ENCODE assay signal across 12 cellular contexts in the genomic region with DNA sequence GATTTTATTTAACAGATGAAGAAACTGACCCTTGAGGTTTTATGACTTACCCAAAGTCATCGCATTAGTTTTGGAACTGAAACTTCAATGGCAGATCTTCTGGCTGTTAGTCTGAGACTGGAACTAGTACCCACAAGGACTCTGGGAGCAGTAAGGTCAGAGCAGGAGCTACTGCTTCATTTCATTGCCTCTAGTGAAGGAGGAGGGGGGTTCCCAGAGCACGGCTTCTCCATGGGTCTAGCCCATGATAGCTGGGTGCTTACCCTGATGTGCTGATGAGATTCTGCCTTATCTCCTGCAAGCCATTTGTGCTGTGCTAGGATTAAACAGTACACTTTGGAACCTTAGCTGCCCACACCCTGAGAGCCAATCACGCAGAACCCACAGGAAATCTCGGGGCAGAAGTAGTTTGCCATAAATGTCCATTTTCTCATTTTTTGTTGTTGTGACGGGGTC. TPM values are rescaled to one million over a fixed set of nuclear protein-coding genes. Genes with fewer than 3 reads are reported as not detected.
DNase-seq lines count a peak whose midpoint lies in the region; ATAC-seq and TF ChIP-seq lines count a peak whose summit lies in the region.
"Had no signal": no experiment of that assay in that cellular context is flagged by ENCODE, and none has a peak within 500 bp of the region (broad histone marks: within the 10 kb centered on the region; RNA-seq: fewer than 3 reads in every experiment).

No MANE protein-coding gene starts in this region.

- no peaks in the 10 kb centered on the region for H4K20me1 ChIP-seq in BLaER1
- peaks cover 4% of the 10 kb centered on the region for H4K20me1 ChIP-seq in H9 (ENCODE audit: control insufficient read depth, insufficient read depth, insufficient read length)

- H3K9ac ChIP-seq in BLaER1 (peak overlapping the region; percentile 13; the same call in 1 of the 2 replicates), H9 (ENCODE audit: extremely low read depth, insufficient read length, low read length) (no peak overlapping the region)

- H3K4me3 ChIP-seq in BLaER1: peak overlapping the region; percentile 13; the same call in 1 of the 2 replicates

- DNase-seq in H9 (no peak), GDM1 (lab: John Stamatoyannopoulos, UW) (no peak), DMS53 treated with DMSO at 0.1 percent for 48 hours (lab: John Stamatoyannopoulos, UW; ENCODE audit: unreplicated experiment) (no peak), A172 (ENCODE audit: low spot score) (no peak), SK-N-DZ (ENCODE audit: low spot score) (no peak)

- H3K27ac Mint-ChIP-seq in H9: peak overlapping the region in 1 of 3 experiments; percentile 94; a peak in 1 of 7 replicates
- H3K27ac Mint-ChIP-seq: stimulated activated naive CD8-positive, alpha-beta T cell treated with anti-CD3 and anti-CD28 coated beads, Interleukin-15, Interleukin-2, amounts not matched to agents 100 ng/mL and 50 ng/mL, for 24 hours had no signal

- no peak overlapping the region for H2BK15ac ChIP-seq in H9 (ENCODE audit: low read depth, low read length)

- no peak overlapping the region for H3K14ac ChIP-seq in H9 (ENCODE audit: insufficient read depth, low read length)

- H3K18ac ChIP-seq in H9 (ENCODE audit: insufficient read length, low read depth, low read length): no peak overlapping the region

- peak overlapping the region; percentile 66 for H2BK20ac ChIP-seq in H9 (ENCODE audit: low read depth, low read length, poor library complexity, severe bottlenecking)

- no peak overlapping the region for H3K4me3 Mint-ChIP-seq in H9
- H3K4me3 Mint-ChIP-seq: stimulated activated naive CD8-positive, alpha-beta T cell treated with anti-CD3 and anti-CD28 coated beads, Interleukin-15, Interleukin-2, amounts not matched to agents 100 ng/mL and 50 ng/mL, for 24 hours had no signal

- H4K91ac ChIP-seq in H9 (ENCODE audit: insufficient read length, low read depth, low read length): no peak overlapping the region

- H2BK120ac ChIP-seq in H9 (ENCODE audit: low read depth, low read length, poor library complexity, severe bottlenecking): no peak overlapping the region

- H3K79me2 ChIP-seq in H9 (ENCODE audit: insufficient read depth, low read length): no peaks in the 10 kb centered on the region

- peaks cover 9 to 32% (median 23%) of the 10 kb centered on the region in 3 experiments; a peak in 6 of 7 replicates for H3K36me3 Mint-ChIP-seq in H9 (ENCODE audit: insufficient read depth in 1 of 3, low read depth in 3 of 3)

- H3T11ph ChIP-seq in H9 (ENCODE audit: low read length): no peak overlapping the region

- no peak overlapping the region for H2AFZ ChIP-seq in H9 (ENCODE audit: low read length)

- no peaks in the 10 kb centered on the region for H3K9me3 Mint-ChIP-seq in H9
- H3K9me3 Mint-ChIP-seq: stimulated activated naive CD8-positive, alpha-beta T cell treated with anti-CD3 and anti-CD28 coated beads, Interleukin-15, Interleukin-2, amounts not matched to agents 100 ng/mL and 50 ng/mL, for 24 hours had no signal

- no peaks in the 10 kb centered on the region for H3K79me1 ChIP-seq in H9 (ENCODE audit: insufficient read depth, low read depth, low read length, poor library complexity, severe bottlenecking)

- H3K4me1 Mint-ChIP-seq in H9: peaks cover 5 to 7% of the 10 kb centered on the region in 2 experiments

- no peak overlapping the region for H3K56ac ChIP-seq in H9 (ENCODE audit: insufficient read length, low read depth, low read length)

- H3K27me3 Mint-ChIP-seq in H9 (ENCODE audit: low read depth): no peaks in the 10 kb centered on the region; the same call in 1 of the 2 replicates
- H3K27me3 Mint-ChIP-seq: stimulated activated naive CD8-positive, alpha-beta T cell treated with anti-CD3 and anti-CD28 coated beads, Interleukin-15, Interleukin-2, amounts not matched to agents 100 ng/mL and 50 ng/mL, for 24 hours had no signal

- peaks cover 4% of the 10 kb centered on the region; the same call in 1 of the 2 replicates for H3K36me3 ChIP-seq in BLaER1

- H3K23me2 ChIP-seq in H9 (ENCODE audit: insufficient read length, low read depth, low read length, poor library complexity, severe bottlenecking): no peaks in the 10 kb centered on the region

- H2BK12ac ChIP-seq in H9 (ENCODE audit: insufficient read length, low read depth, low read length): peak overlapping the region; percentile 68

- H2BK5ac ChIP-seq in H9 (ENCODE audit: insufficient read length, low read length): no peak overlapping the region

- H4K5ac ChIP-seq in H9 (ENCODE audit: insufficient read length, low read depth, low read length): peak overlapping the region; percentile 37

- H3K4me1 ChIP-seq in BLaER1: peaks cover 47% of the 10 kb centered on the region
- no peaks in the 10 kb centered on the region for H3K4me1 ChIP-seq in H9 (ENCODE audit: insufficient read depth, low read length)

- WGBS in H9 (ENCODE audit: extremely low coverage, insufficient read length, low lambda C conversion rate): no CpG with 5 or more reads among the region's 5 CpGs

- H4K8ac ChIP-seq in H9 (replicated peaks; ENCODE audit: insufficient read length, low read depth, low read length): no peak overlapping the region

- H3K4me2 ChIP-seq in BLaER1 (peak overlapping the region; percentile 79), H9 (ENCODE audit: insufficient read depth, insufficient read length, low read length) (no peak overlapping the region)

- H3K9me3 ChIP-seq in BLaER1: no peaks in the 10 kb centered on the region
- no peaks in the 10 kb centered on the region for H3K9me3 ChIP-seq in H9 (ENCODE audit: control insufficient read depth, low read depth, low read length)

- no peak overlapping the region for H2AK5ac ChIP-seq in H9 (ENCODE audit: insufficient read length, low read length)

- H3K27ac ChIP-seq in BLaER1 (peak overlapping the region; percentile 44), H9 (ENCODE audit: insufficient read length, low read depth, low read length) (no peak overlapping the region)

- ATAC-seq in GM19035 (IDR thresholded peaks at IDR 0.05; ENCODE audit: unreplicated experiment): peak; percentile 39
- peak; percentile 58 for ATAC-seq in HG03432 (IDR thresholded peaks at IDR 0.05; ENCODE audit: unreplicated experiment)

- TF ChIP-seq CTCF in H9 (conservative IDR thresholded peaks at IDR 0.05): no peak

- no peak overlapping the region for H3K23ac ChIP-seq in H9 (ENCODE audit: insufficient read length, low read depth, low read length)

- no peaks in the 10 kb centered on the region for H3K27me3 ChIP-seq in BLaER1
- H3K27me3 ChIP-seq in H9 (ENCODE audit: insufficient read depth, low read length): no peaks in the 10 kb centered on the region

- H3K4ac ChIP-seq in H9 (ENCODE audit: low read depth, low read length): no peak overlapping the region; the same call in 1 of the 2 replicates

RNA-seq across cellular contexts. Expression of gene RNASEH1, which starts 5.4 kb away (rescaled TPM):
- 40.4 and 42.0 TPM in 2 replicates for total RNA-seq in H9 (2021)
- 55.3 and 61.6 TPM in 2 replicates for total RNA-seq in A172 (2014; rRNA removed; shearing (Covaris generic))
- polyA plus RNA-seq in SK-N-DZ (2014; cell fraction: cytosol; rRNA removed): 35.5 and 40.1 TPM in 2 replicates
- polyA plus RNA-seq in SK-N-DZ (2014; cell fraction: nucleus; rRNA removed): 22.3 and 30.8 TPM in 2 replicates

RNA-seq across cellular contexts. Expression of gene RPS7, which starts 11.5 kb away (rescaled TPM):
- total RNA-seq in H9 (2021): 2,120 and 2,130 TPM in 2 replicates
- 2,765 and 4,011 TPM in 2 replicates for total RNA-seq in A172 (2014; rRNA removed; shearing (Covaris generic))
- polyA plus RNA-seq in SK-N-DZ (2014; cell fraction: cytosol; rRNA removed): 7,441 and 7,592 TPM in 2 replicates
- polyA plus RNA-seq in SK-N-DZ (2014; cell fraction: nucleus; rRNA removed): 6,740 and 9,402 TPM in 2 replicates

RNA-seq across cellular contexts. Expression of gene COLEC11, which starts 31.4 kb away (rescaled TPM):
- 0.39 TPM in 1 of 2 replicates, not detected in the other for total RNA-seq in H9 (2021)
- 0.17 TPM in 1 of 2 replicates, not detected in the other for total RNA-seq in A172 (2014; rRNA removed; shearing (Covaris generic))
- polyA plus RNA-seq in SK-N-DZ (2014; cell fraction: cytosol; rRNA removed): 28.0 and 37.2 TPM in 2 replicates
- 24.5 and 27.2 TPM in 2 replicates for polyA plus RNA-seq in SK-N-DZ (2014; cell fraction: nucleus; rRNA removed)
- total RNA-seq: astrocyte, endothelial cell of umbilical vein, SK-MEL-5 had no signal

RNA-seq across cellular contexts. Expression of gene ADI1, which starts 44.2 kb away (rescaled TPM):
- total RNA-seq in H9 (2021): 23.4 and 25.4 TPM in 2 replicates
- total RNA-seq in A172 (2014; rRNA removed; shearing (Covaris generic)): 70.9 and 102 TPM in 2 replicates
- polyA plus RNA-seq in SK-N-DZ (2014; cell fraction: cytosol; rRNA removed): 43.2 and 45.6 TPM in 2 replicates
- polyA plus RNA-seq in SK-N-DZ (2014; cell fraction: nucleus; rRNA removed): 43.4 and 47.2 TPM in 2 replicates
